ENCODE assay signal across 10 cellular contexts in the genomic region with DNA sequence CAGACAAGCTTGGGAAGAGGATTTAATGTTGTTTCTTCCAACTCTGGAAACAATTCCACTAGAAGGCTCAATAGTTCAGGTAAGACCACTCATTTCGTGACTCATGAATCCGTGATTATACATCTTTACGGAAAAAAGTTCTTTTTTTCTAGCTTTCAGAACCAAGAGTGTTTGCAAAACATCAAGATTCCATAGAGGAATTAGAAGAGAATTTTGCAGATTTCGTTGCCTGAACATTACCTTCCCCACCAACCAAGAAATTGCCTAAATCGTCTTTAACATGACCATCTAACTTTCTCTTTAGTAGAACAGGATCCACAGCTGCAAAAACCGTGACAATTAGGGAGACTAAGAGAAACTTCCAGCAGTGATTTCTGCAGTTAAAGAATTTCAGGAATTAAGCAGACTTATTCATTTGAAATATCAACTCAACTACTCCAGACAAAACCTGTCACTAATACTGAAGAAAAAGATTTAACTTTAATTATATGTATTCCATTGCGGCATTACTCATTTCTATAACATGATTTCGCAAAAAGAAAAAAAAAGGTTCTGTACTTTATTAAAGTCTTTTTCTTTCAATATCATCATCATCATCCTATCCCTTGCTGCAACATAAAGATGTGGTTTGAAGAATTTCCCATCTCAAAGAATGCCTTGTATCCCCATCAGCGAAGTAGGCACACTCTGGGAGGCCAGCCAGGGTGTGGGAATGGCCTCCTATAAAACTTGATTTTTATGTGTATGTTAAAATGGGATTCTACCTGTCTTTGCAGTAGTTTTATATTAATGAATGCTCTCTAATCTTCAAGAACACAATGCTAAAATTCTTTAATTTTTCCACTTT. TPM values are rescaled to one million over a fixed set of nuclear protein-coding genes. Genes with fewer than 3 reads are reported as not detected.
DNase-seq lines count a peak whose midpoint lies in the region; ATAC-seq and TF ChIP-seq lines count a peak whose summit lies in the region.
"Had no signal": no experiment of that assay in that cellular context is flagged by ENCODE, and none has a peak within 500 bp of the region (broad histone marks: within the 10 kb centered on the region; RNA-seq: fewer than 3 reads in every experiment).

No MANE protein-coding gene starts in this region.

- TF ChIP-seq CTCF in RWPE2 (IDR thresholded peaks at IDR 0.05; ENCODE audit: poor library complexity, severe bottlenecking) (no peak), fibroblast of the aortic adventitia (IDR thresholded peaks at IDR 0.05; ENCODE audit: insufficient read depth, low read length) (no peak), Peyer's patch (IDR thresholded peaks at IDR 0.05) (no peak)

- peak; percentile 41 for DNase-seq in EL
- no peak for DNase-seq in RWPE2 (ENCODE audit: low spot score)
- peak; percentile 47 for DNase-seq in fibroblast of the aortic adventitia (ENCODE audit: low read depth)
- DNase-seq in putamen (ENCODE audit: low spot score) = peak; percentile 47
- no peak for DNase-seq in NCI-H1092 (lab: John Stamatoyannopoulos, UW)
- DNase-seq in SKM-1 (lab: John Stamatoyannopoulos, UW; ENCODE audit: unreplicated experiment) = no peak
- DNase-seq in NCI-H2029 treated with DMSO at 0.1 percent for 48 hours (lab: John Stamatoyannopoulos, UW) = no peak
- DNase-seq in Peyer's patch = no peak
- DNase-seq: NCI-H1092 treated with DMSO at 0.1 percent for 48 hours had no signal

- no peak for TF ChIP-seq POLR2A in Peyer's patch (IDR thresholded peaks at IDR 0.05)

- H3K27me3 ChIP-seq in RWPE2 (ENCODE audit: insufficient read depth, poor library complexity, severe bottlenecking) = no peaks in the 10 kb centered on the region
- H3K27me3 ChIP-seq in Peyer's patch = no peaks in the 10 kb centered on the region
- H3K27me3 ChIP-seq: cardiac muscle cell had no signal

- H3K4me1 ChIP-seq in RWPE2 (ENCODE audit: insufficient read depth, poor library complexity, severe bottlenecking) (peaks cover 28% of the 10 kb centered on the region), Peyer's patch (peaks cover 0 to 13% (median 0%) of the 10 kb centered on the region in 4 donors)

- H3K27ac ChIP-seq in RWPE2 (ENCODE audit: poor library complexity, severe bottlenecking) (peak overlapping the region; percentile 89), Peyer's patch (peak overlapping the region in 1 of 4 donors; percentile 19)
- H3K27ac ChIP-seq: cardiac muscle cell had no signal

- H3K9me3 ChIP-seq in RWPE2 (ENCODE audit: severe bottlenecking) (no peaks in the 10 kb centered on the region), Peyer's patch (no peaks in the 10 kb centered on the region)

- peak overlapping the region; percentile 89 for H3K4me3 ChIP-seq in RWPE2 (ENCODE audit: severe bottlenecking)
- H3K4me3 ChIP-seq in fibroblast of the aortic adventitia (ENCODE audit: low read depth, low read length) = peak overlapping the region; percentile 26
- H3K4me3 ChIP-seq in Peyer's patch = no peak overlapping the region

- no peak for ATAC-seq in RWPE2 (ENCODE audit: low read depth)

- H3K36me3 ChIP-seq in RWPE2 (ENCODE audit: low read depth) (peaks cover 5% of the 10 kb centered on the region; the same call in 1 of the 2 replicates), Peyer's patch (no peaks in the 10 kb centered on the region)
- H3K36me3 ChIP-seq: cardiac muscle cell had no signal

RNA-seq across cellular contexts. Expression of a gene that starts 1.9 kb away (rescaled TPM):
- total RNA-seq in fibroblast of the aortic adventitia (ENCODE audit: low replicate concordance) (34.4 and 52.6 TPM in 2 replicates), Peyer's patch (10 to 100 TPM; 23.1 to 86.6 (median 31.3) TPM)

Comparison
In these comparisons a context has a peak if more than half of its experiments do, and no peak if none do; other contexts are left out.
1. DNase-seq: peak in EL (single experiment), fibroblast of the aortic adventitia (single experiment) and putamen (single experiment); none in RWPE2 (single experiment), NCI-H1092 (single experiment), SKM-1 (single experiment), NCI-H2029 treated with DMSO at 0.1 percent for 48 hours (single experiment) and Peyer's patch (0 of 3).
2. H3K4me3 ChIP-seq: peak in RWPE2 (single experiment) and fibroblast of the aortic adventitia (single experiment); none in Peyer's patch (0 of 4).